1 cellular context compared by ENCODE assay signal in genomic region chr3:31187380-31187779, GRCh38.
TF ChIP-seq lines count a peak whose summit lies in the region.

No MANE protein-coding gene starts in this region.

TF ChIP-seq in HepG2, 621 proteins besides CTCF, POLR2A, EP300 and RAD21 (continued from another document and continues in another):
- no peak for TF ChIP-seq STAT6 (CRISPR knock-in tag; IDR thresholded peaks at IDR 0.05; ENCODE audit: borderline replicate concordance)
- no peak for TF ChIP-seq CBX5 (CRISPR knock-in tag; IDR thresholded peaks at IDR 0.05; ENCODE audit: borderline replicate concordance)
- TF ChIP-seq NPAS2 (CRISPR knock-in tag; IDR thresholded peaks at IDR 0.05; ENCODE audit: borderline replicate concordance): no peak
- no peak for TF ChIP-seq SMAD1 (CRISPR knock-in tag; IDR thresholded peaks at IDR 0.05; ENCODE audit: borderline replicate concordance, low read depth)
- no peak for TF ChIP-seq MNT (IDR thresholded peaks at IDR 0.05)
- TF ChIP-seq U2AF1 (optimal IDR thresholded peaks at IDR 0.05; ENCODE audit: low read depth, low read length): no peak
- no peak for TF ChIP-seq SKIL (CRISPR knock-in tag; IDR thresholded peaks at IDR 0.05; ENCODE audit: borderline replicate concordance)
- no peak for TF ChIP-seq MAFK (conservative IDR thresholded peaks at IDR 0.05 in 1 of 2, IDR thresholded peaks at IDR 0.05 in 1 of 2; ENCODE audit: low read length in 2 of 2)
- no peak for TF ChIP-seq NONO (IDR thresholded peaks at IDR 0.05)
- TF ChIP-seq NONO (CRISPR knock-in tag; conservative IDR thresholded peaks at IDR 0.05): no peak
- no peak for TF ChIP-seq ZFX (CRISPR knock-in tag; IDR thresholded peaks at IDR 0.05; ENCODE audit: low read depth)
- TF ChIP-seq ZNF7 (CRISPR knock-in tag; IDR thresholded peaks at IDR 0.05): no peak
- no peak for TF ChIP-seq ZNF18 (CRISPR knock-in tag; IDR thresholded peaks at IDR 0.05; ENCODE audit: insufficient replicate concordance)
- no peak for TF ChIP-seq ZNF816 (CRISPR knock-in tag; IDR thresholded peaks at IDR 0.05; ENCODE audit: borderline replicate concordance)
- TF ChIP-seq ZMAT5 (CRISPR knock-in tag; IDR thresholded peaks at IDR 0.05; ENCODE audit: borderline replicate concordance, low read depth): no peak
- no peak for TF ChIP-seq ZNF34 (CRISPR knock-in tag; IDR thresholded peaks at IDR 0.05; ENCODE audit: borderline replicate concordance)
- TF ChIP-seq ZNF205 (CRISPR knock-in tag; IDR thresholded peaks at IDR 0.05): no peak
- no peak for TF ChIP-seq MAFF (IDR thresholded peaks at IDR 0.05; ENCODE audit: low read depth, low read length)
- no peak for TF ChIP-seq FOXP4 (CRISPR knock-in tag; IDR thresholded peaks at IDR 0.05)
- TF ChIP-seq ZHX1 (CRISPR knock-in tag; IDR thresholded peaks at IDR 0.05; ENCODE audit: low read depth): no peak
- peak; percentile 33; the same call in 1 of the 2 replicates for TF ChIP-seq ZGPAT (CRISPR knock-in tag; IDR thresholded peaks at IDR 0.05)
- no peak for TF ChIP-seq CAMTA2 (CRISPR knock-in tag; IDR thresholded peaks at IDR 0.05; ENCODE audit: borderline replicate concordance)
- no peak for TF ChIP-seq PAWR (CRISPR knock-in tag; IDR thresholded peaks at IDR 0.05; ENCODE audit: borderline replicate concordance)
- no peak for TF ChIP-seq ZNF691 (CRISPR knock-in tag; IDR thresholded peaks at IDR 0.05; ENCODE audit: borderline replicate concordance, low read depth)
- TF ChIP-seq SYNCRIP (IDR thresholded peaks at IDR 0.05; ENCODE audit: insufficient read depth, low read depth, low read length): no peak
- no peak for TF ChIP-seq KLF13 (CRISPR knock-in tag; IDR thresholded peaks at IDR 0.05)
- TF ChIP-seq ZMYM4 (CRISPR knock-in tag; IDR thresholded peaks at IDR 0.05): peak; percentile 44
- TF ChIP-seq ZNF790 (CRISPR knock-in tag; IDR thresholded peaks at IDR 0.05; ENCODE audit: borderline replicate concordance): no peak
- TF ChIP-seq MLLT10 (CRISPR knock-in tag; IDR thresholded peaks at IDR 0.05): no peak
- no peak for TF ChIP-seq ZNF142 (CRISPR knock-in tag; IDR thresholded peaks at IDR 0.05)
- TF ChIP-seq FOXA3 (CRISPR knock-in tag; IDR thresholded peaks at IDR 0.05): peak; percentile 74
- TF ChIP-seq HMG20A (CRISPR knock-in tag; IDR thresholded peaks at IDR 0.05; ENCODE audit: borderline replicate concordance): peak; percentile 38; the same call in 1 of the 2 replicates
- no peak for TF ChIP-seq HNRNPUL1 (IDR thresholded peaks at IDR 0.05; ENCODE audit: low read depth, low read length)
- no peak for TF ChIP-seq KDM5B (CRISPR knock-in tag; IDR thresholded peaks at IDR 0.05; ENCODE audit: borderline replicate concordance)
- no peak for TF ChIP-seq GPN1 (CRISPR knock-in tag; IDR thresholded peaks at IDR 0.05; ENCODE audit: borderline replicate concordance)
- no peak for TF ChIP-seq EZH2 (conservative IDR thresholded peaks at IDR 0.05; ENCODE audit: low read depth, low read length)
- TF ChIP-seq ATF7 (IDR thresholded peaks at IDR 0.05): no peak
- TF ChIP-seq ATF7 (CRISPR knock-in tag; IDR thresholded peaks at IDR 0.05): no peak
- TF ChIP-seq ZNF335 (CRISPR knock-in tag; IDR thresholded peaks at IDR 0.05): no peak
- TF ChIP-seq ELF1 (CRISPR knock-in tag; IDR thresholded peaks at IDR 0.05): no peak
